In the genomic region with DNA sequence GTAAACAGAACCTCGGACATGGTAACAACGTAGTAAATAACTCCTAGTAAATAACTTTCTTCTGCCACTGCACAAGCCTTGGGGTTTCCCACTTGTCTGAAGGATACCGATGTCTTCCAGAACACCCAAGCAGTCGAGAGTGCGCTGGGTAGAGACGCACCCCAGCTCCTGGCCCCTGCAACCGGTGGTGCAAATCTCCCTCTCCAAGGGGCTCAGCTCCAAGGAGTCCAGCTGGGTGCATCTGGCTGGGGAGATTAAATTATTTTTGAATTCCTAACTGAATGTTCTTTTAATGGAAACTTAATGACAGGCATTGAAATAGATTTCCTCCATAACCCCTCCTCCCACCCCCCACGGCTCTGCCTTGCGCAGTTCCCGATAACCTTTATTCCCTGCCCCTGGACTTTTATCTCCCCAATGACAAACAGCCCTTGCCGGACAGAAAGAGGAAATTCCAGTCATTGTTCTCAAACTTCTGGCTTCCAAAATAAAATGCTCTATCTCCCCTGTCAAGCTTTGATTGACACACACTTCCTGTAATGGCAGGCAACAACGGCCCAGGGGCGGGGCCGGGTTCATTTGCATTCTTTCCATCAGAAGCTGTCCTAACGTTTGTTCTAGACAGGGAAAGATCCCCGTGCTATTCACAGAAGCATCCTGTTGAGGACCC, we compare ENCODE assay signal across 19 cellular contexts. TPM values are rescaled to one million over a fixed set of nuclear protein-coding genes. Genes with fewer than 3 reads are reported as not detected.
DNase-seq lines count a peak whose midpoint lies in the region; ATAC-seq, FAIRE-seq and TF ChIP-seq lines count a peak whose summit lies in the region.
"Had no signal": no experiment of that assay in that cellular context is flagged by ENCODE, and none has a peak within 500 bp of the region (broad histone marks: within the 10 kb centered on the region; RNA-seq: fewer than 3 reads in every experiment).

No MANE protein-coding gene starts in this region.

- H3K9me3 ChIP-seq in SK-N-SH (no peaks in the 10 kb centered on the region), right lobe of liver (no peaks in the 10 kb centered on the region), spleen (no peaks in the 10 kb centered on the region)
- H3K9me3 ChIP-seq: A549, HAP-1, SJSA1, uterus had no signal

- TF ChIP-seq EP300 in SK-N-SH (IDR thresholded peaks at IDR 0.05; ENCODE audit: borderline replicate concordance in 1 of 2, low read depth in 1 of 2, low read length in 1 of 2) = no peak

- no peak overlapping the region for H2AFZ ChIP-seq in SK-N-SH (ENCODE audit: low read depth)
- H2AFZ ChIP-seq: neural progenitor cell had no signal

- no peaks in the 10 kb centered on the region for H3K9me2 ChIP-seq in SK-N-SH

- H4K20me1 ChIP-seq in SK-N-SH (ENCODE audit: insufficient read depth) = no peaks in the 10 kb centered on the region

- no peaks in the 10 kb centered on the region for H3K27me3 ChIP-seq in SK-N-SH (ENCODE audit: insufficient read depth)
- no peaks in the 10 kb centered on the region for H3K27me3 ChIP-seq in right lobe of liver
- H3K27me3 ChIP-seq in spleen (replicated peaks in 1 of 7) = no peaks in the 10 kb centered on the region
- H3K27me3 ChIP-seq: neural progenitor cell, SJSA1, uterus had no signal

- intact Hi-C loops in right lobe of liver (cut with DNase I) = no loop called here
- intact Hi-C loops in spleen (cut with DNase I; ENCODE audit: low total_unique reads) = loop anchor here (10.0 kb wide), 1 partner anchor 671 kb away; no protein-coding TSS in a partner anchor

- H3K4me2 ChIP-seq in SK-N-SH = no peak overlapping the region
- H3K4me2 ChIP-seq: A549, neural progenitor cell had no signal

- POLR2A ChIA-PET in SK-N-SH (lab: Yijun Ruan, JAX) = no interaction called here

- DNase-seq in SK-N-SH (no peak), dermis blood vessel endothelial cell (peak; percentile 94), right lobe of liver (peak in 1 of 3 donors; percentile 66), spleen (no peak), D721Med (ENCODE audit: insufficient read length, low spot score) (no peak)
- DNase-seq: activated CD4-positive, CD25-positive, alpha-beta regulatory T cell; activated T-cell treated with anti-CD3 and anti-CD28 coated beads, Interleukin-2, amount 50 U/mL, for 48 hours; erythroblast; NCI-H1417; NCI-H69; stimulated activated CD8-positive, alpha-beta memory T cell treated with anti-CD3 and anti-CD28 coated beads, Interleukin-4, amount 100 ng/mL, for 48 hours; uterus had no signal

- H3K9ac ChIP-seq in SK-N-SH = no peak overlapping the region
- H3K9ac ChIP-seq: neural progenitor cell had no signal

- H3K4me1 ChIP-seq in SK-N-SH (ENCODE audit: control insufficient read depth in 1 of 2, insufficient read depth in 2 of 2, low read depth in 1 of 2, low read length in 1 of 2) (peaks cover 0 to under 1% of the 10 kb centered on the region in 2 experiments; a peak in 1 of 4 replicates), right lobe of liver (peaks cover 0 to 2% (median 0%) of the 10 kb centered on the region in 4 donors), spleen (peaks cover 38 to 90% (median 73%) of the 10 kb centered on the region in 6 donors)
- H3K4me1 ChIP-seq: HAP-1, neural progenitor cell, uterus had no signal

- H3K79me2 ChIP-seq in SK-N-SH (ENCODE audit: insufficient read depth) = no peaks in the 10 kb centered on the region

- H3K4me3 ChIP-seq in SK-N-SH (ENCODE audit: low read depth in 2 of 2, low read length in 1 of 2) = no peak overlapping the region
- H3K4me3 ChIP-seq in right lobe of liver = no peak overlapping the region
- H3K4me3 ChIP-seq in spleen = no peak overlapping the region
- H3K4me3 ChIP-seq: A549, HAP-1, neural progenitor cell, SJSA1, uterus had no signal

- no peak for TF ChIP-seq CTCF in SK-N-SH (IDR thresholded peaks at IDR 0.05)
- TF ChIP-seq CTCF in right lobe of liver (IDR thresholded peaks at IDR 0.05) = no peak
- no peak for TF ChIP-seq CTCF in spleen (IDR thresholded peaks at IDR 0.05 in 8 of 11, conservative IDR thresholded peaks at IDR 0.05 in 3 of 11)
- TF ChIP-seq CTCF in D721Med (IDR thresholded peaks at IDR 0.05; ENCODE audit: insufficient read depth, missing control alignments) = no peak

- WGBS in SK-N-SH (ENCODE audit: low lambda C conversion rate) = 70% methylated on average over 16 of the region's 16 CpGs
- 24% methylated on average over 14 of the region's 16 CpGs for WGBS in right lobe of liver (ENCODE audit: insufficient coverage, low coverage, low lambda C conversion rate, missing lambda C conversion rate)
- 28 to 41% (median 32%) methylated on average over 16 of the region's 16 CpGs for WGBS in spleen, 5 donors

- ATAC-seq in SK-N-SH treated with all-trans-retinoic acid at 6 μM for 48 hours (no peak), right lobe of liver (peak; percentile 72 to 77 (median 74)), esophagus mucosa (no peak), GM18520 (IDR thresholded peaks at IDR 0.05; ENCODE audit: unreplicated experiment) (no peak)
- ATAC-seq: A549 had no signal

- FAIRE-seq in D721Med (lab: Jason Lieb, UNC) = no peak
- FAIRE-seq: A549 had no signal

- H3K36me3 ChIP-seq in SK-N-SH (replicated peaks in 1 of 2; ENCODE audit: control insufficient read depth in 1 of 2, insufficient read depth in 2 of 2, low read length in 1 of 2) (no peaks in the 10 kb centered on the region), right lobe of liver (no peaks in the 10 kb centered on the region), spleen (no peaks in the 10 kb centered on the region)
- H3K36me3 ChIP-seq: HAP-1, neural progenitor cell, SJSA1, uterus had no signal

- CTCF ChIA-PET in SK-N-SH (lab: Yijun Ruan, JAX) = interaction anchor here (1.1 to 1.8 kb wide), 3 partner anchors 33 to 678 kb away, joined by 3 to 5 read pairs (median 3); no protein-coding TSS in a partner anchor

- TF ChIP-seq RAD21 in SK-N-SH (IDR thresholded peaks at IDR 0.05; ENCODE audit: low read length) = no peak

- no peaks in the 10 kb centered on the region for H3F3A ChIP-seq in SK-N-SH (replicated peaks; ENCODE audit: insufficient read depth)

- H3K27ac ChIP-seq in SK-N-SH (ENCODE audit: low read depth in 2 of 2, low read length in 1 of 2) (no peak overlapping the region), right lobe of liver (peak overlapping the region in 1 of 3 donors; percentile 37), spleen (peak overlapping the region; percentile 30 to 76 (median 68))
- H3K27ac ChIP-seq: A549, neural progenitor cell, SJSA1, uterus had no signal

- TF ChIP-seq POLR2A in right lobe of liver (IDR thresholded peaks at IDR 0.05) = no peak
- TF ChIP-seq POLR2A in spleen (IDR thresholded peaks at IDR 0.05) = no peak

TF ChIP-seq in SK-N-SH, 30 proteins besides CTCF, POLR2A, EP300 and RAD21:
- TF ChIP-seq RCOR1 (IDR thresholded peaks at IDR 0.05; ENCODE audit: low read length) = no peak
- TF ChIP-seq, protein P1, sequence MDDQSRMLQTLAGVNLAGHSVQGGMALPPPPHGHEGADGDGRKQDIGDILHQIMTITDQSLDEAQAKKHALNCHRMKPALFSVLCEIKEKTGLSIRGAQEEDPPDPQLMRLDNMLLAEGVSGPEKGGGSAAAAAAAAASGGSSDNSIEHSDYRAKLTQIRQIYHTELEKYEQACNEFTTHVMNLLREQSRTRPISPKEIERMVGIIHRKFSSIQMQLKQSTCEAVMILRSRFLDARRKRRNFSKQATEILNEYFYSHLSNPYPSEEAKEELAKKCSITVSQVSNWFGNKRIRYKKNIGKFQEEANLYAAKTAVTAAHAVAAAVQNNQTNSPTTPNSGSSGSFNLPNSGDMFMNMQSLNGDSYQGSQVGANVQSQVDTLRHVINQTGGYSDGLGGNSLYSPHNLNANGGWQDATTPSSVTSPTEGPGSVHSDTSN (IDR thresholded peaks at IDR 0.05) = peak; percentile 61

TF ChIP-seq in SK-N-SH treated with all-trans-retinoic acid at 6 μM for 48 hours, 23 proteins besides CTCF, POLR2A, EP300 and RAD21 (continues in another document):
- TF ChIP-seq PPARA (CRISPR knock-in tag; IDR thresholded peaks at IDR 0.05; ENCODE audit: borderline replicate concordance) (no peak), ISL1 (CRISPR knock-in tag; IDR thresholded peaks at IDR 0.05) (no peak), ZNF70 (CRISPR knock-in tag; IDR thresholded peaks at IDR 0.05) (no peak), TOX (CRISPR knock-in tag; IDR thresholded peaks at IDR 0.05; ENCODE audit: borderline replicate concordance) (no peak), ZC3H10 (CRISPR knock-in tag; IDR thresholded peaks at IDR 0.05) (no peak), ZFP30 (CRISPR knock-in tag; IDR thresholded peaks at IDR 0.05) (no peak), ZNF8 (CRISPR knock-in tag; IDR thresholded peaks at IDR 0.05) (no peak)
- TF ChIP-seq, protein P2, sequence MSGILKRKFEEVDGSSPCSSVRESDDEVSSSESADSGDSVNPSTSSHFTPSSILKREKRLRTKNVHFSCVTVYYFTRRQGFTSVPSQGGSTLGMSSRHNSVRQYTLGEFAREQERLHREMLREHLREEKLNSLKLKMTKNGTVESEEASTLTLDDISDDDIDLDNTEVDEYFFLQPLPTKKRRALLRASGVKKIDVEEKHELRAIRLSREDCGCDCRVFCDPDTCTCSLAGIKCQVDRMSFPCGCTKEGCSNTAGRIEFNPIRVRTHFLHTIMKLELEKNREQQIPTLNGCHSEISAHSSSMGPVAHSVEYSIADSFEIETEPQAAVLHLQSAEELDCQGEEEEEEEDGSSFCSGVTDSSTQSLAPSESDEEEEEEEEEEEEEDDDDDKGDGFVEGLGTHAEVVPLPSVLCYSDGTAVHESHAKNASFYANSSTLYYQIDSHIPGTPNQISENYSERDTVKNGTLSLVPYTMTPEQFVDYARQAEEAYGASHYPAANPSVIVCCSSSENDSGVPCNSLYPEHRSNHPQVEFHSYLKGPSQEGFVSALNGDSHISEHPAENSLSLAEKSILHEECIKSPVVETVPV (CRISPR knock-in tag; IDR thresholded peaks at IDR 0.05) = no peak

RNA-seq across cellular contexts. Expression of a gene that starts 31.2 kb away (rescaled TPM):
- polyA plus RNA-seq in SK-N-SH (2012; rRNA removed) = 0.03 TPM in 1 of 2 replicates, not detected in the other
- under 0.01 and 0.01 TPM in 2 replicates for polyA plus RNA-seq in SK-N-SH (2012; cell fraction: cytosol; rRNA removed)
- polyA plus RNA-seq in SK-N-SH (2012; cell fraction: nucleus; rRNA removed) = 0.21 TPM in 1 of 2 replicates, not detected in the other
- 0.23 and 0.34 TPM in 2 replicates for total RNA-seq in dermis blood vessel endothelial cell
- total RNA-seq in right lobe of liver = not detected
- not detected for total RNA-seq in spleen
- polyA plus RNA-seq in spleen = under 1 TPM; 0.02 to 0.09 (median 0.03) TPM
- total RNA-seq in esophagus mucosa = not detected
- total RNA-seq: SJSA1, uterus had no signal

RNA-seq across cellular contexts. Expression of a gene that starts 55.3 kb away (rescaled TPM):
- 0.03 TPM in 1 of 2 replicates, not detected in the other for polyA plus RNA-seq in SK-N-SH (2012; rRNA removed)
- not detected in 2 replicates for polyA plus RNA-seq in SK-N-SH (2012; cell fraction: cytosol; rRNA removed)
- polyA plus RNA-seq in SK-N-SH (2012; cell fraction: nucleus; rRNA removed) = 0.01 TPM in 1 of 2 replicates, not detected in the other
- 0.14 TPM in 1 of 2 replicates, not detected in the other for total RNA-seq in dermis blood vessel endothelial cell
- under 1 TPM; 0.05 to 0.80 (median 0.11) TPM for total RNA-seq in right lobe of liver
- total RNA-seq in spleen = 10 to 100 TPM in 6 of 7 donors, 1 to 10 TPM in 1; 4.8 to 45.4 (median 17.4) TPM
- 1 to 10 TPM in 1 of 3 donors, under 1 TPM in 2; 0.42 to 4.5 (median 0.74) TPM for polyA plus RNA-seq in spleen
- total RNA-seq in esophagus mucosa = 0.08 TPM
- total RNA-seq: SJSA1 had no signal

Comparison
In these comparisons a context has a peak if more than half of its experiments do, and no peak if none do; other contexts are left out.
1. H3K27ac ChIP-seq: peak in spleen (8 of 8); none in SK-N-SH (0 of 2).
2. ATAC-seq: peak in right lobe of liver (4 of 4); none in SK-N-SH treated with all-trans-retinoic acid at 6 μM for 48 hours (single experiment), esophagus mucosa (single experiment) and GM18520 (single experiment).